8 cellular contexts compared by ENCODE assay signal in the genomic region with DNA sequence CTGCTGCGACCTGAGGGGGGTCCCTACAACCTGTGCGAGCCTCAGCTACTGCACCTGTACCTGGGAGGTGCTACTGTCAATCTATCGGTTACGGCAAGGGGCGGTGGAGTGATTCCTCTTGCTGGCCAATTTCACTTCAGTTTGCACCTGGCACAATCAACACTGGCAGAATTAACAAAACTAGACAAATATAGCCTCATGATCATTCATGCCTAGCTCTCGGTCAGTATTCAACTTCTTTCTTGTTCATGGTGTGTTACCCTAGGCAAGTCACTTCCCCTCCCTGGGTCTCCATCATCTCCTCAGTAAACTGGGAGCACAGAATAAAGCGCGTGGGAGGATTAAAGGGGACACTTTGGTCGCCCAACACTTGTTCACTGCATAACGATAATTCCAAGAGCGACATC. TPM values are rescaled to one million over a fixed set of nuclear protein-coding genes. Genes with fewer than 3 reads are reported as not detected.
DNase-seq lines count a peak whose midpoint lies in the region; ATAC-seq lines count a peak whose summit lies in the region.

No MANE protein-coding gene starts in this region.

- WGBS in right cardiac atrium, result 16% methylated on average over 11 of the region's 11 CpGs

- H3K36me3 Mint-ChIP-seq in activated naive CD4-positive, alpha-beta T cell treated with anti-CD3 and anti-CD28 coated beads, Interleukin-2, amount 10 ng/mL, durations not matched to agents 7 days and 5 days, result peaks cover 42% of the 10 kb centered on the region
- H3K36me3 Mint-ChIP-seq in T-helper 17 cell (ENCODE audit: low read depth), result peaks cover 4% of the 10 kb centered on the region
- H3K36me3 Mint-ChIP-seq in stimulated activated memory B cell treated with anti-CD40 and anti-IgM and Interleukin-4, amounts not matched to agents 10 μg/mL and 1 μg/mL and 100 μg/mL, for 72 hours, result peaks cover 33% of the 10 kb centered on the region

- H3K4me3 ChIP-seq in right cardiac atrium (ENCODE audit: low read length), result peak overlapping the region; percentile 59

- CTCF ChIA-PET in activated naive CD4-positive, alpha-beta T cell treated with anti-CD3 and anti-CD28 coated beads, Interleukin-2, amount 10 ng/mL, durations not matched to agents 7 days and 5 days (lab: Charles Lee), result interaction anchor here (0.6 to 1.9 kb wide), 3 partner anchors 109 to 208 kb away, joined by 3 to 7 read pairs (median 3); no protein-coding TSS in a partner anchor

- peak overlapping the region; percentile 81 for H3K27ac ChIP-seq in right cardiac atrium (ENCODE audit: low read length)

- no peaks in the 10 kb centered on the region for H3K9me3 ChIP-seq in T-helper 17 cell (ENCODE audit: control insufficient read depth, low read length, poor library complexity, severe bottlenecking)
- no peaks in the 10 kb centered on the region for H3K9me3 ChIP-seq in right cardiac atrium (ENCODE audit: control insufficient read depth, low read length)

- no peak for DNase-seq in activated naive CD4-positive, alpha-beta T cell treated with anti-CD3 and anti-CD28 coated beads, Interleukin-2, amount 10 ng/mL, durations not matched to agents 7 days and 5 days
- DNase-seq in activated naive CD4-positive, alpha-beta T cell treated with Interleukin-2 at 50 U/mL for 16 hours, result no peak
- no peak for DNase-seq in T-helper 17 cell
- no peak for DNase-seq in right cardiac atrium
- DNase-seq in mesenteric fat pad (ENCODE audit: low spot score), result no peak
- no peak for DNase-seq in globus pallidus (ENCODE audit: low spot score)

- no peaks in the 10 kb centered on the region for H3K27me3 Mint-ChIP-seq in activated naive CD4-positive, alpha-beta T cell treated with anti-CD3 and anti-CD28 coated beads, Interleukin-2, amount 10 ng/mL, durations not matched to agents 7 days and 5 days
- H3K27me3 Mint-ChIP-seq in T-helper 17 cell, result no peaks in the 10 kb centered on the region
- H3K27me3 Mint-ChIP-seq in stimulated activated memory B cell treated with anti-CD40 and anti-IgM and Interleukin-4, amounts not matched to agents 10 μg/mL and 1 μg/mL and 100 μg/mL, for 72 hours, result no peaks in the 10 kb centered on the region

- H3K4me1 ChIP-seq in right cardiac atrium (ENCODE audit: control insufficient read depth, insufficient read depth, low read length), result peaks cover 13% of the 10 kb centered on the region

- peak overlapping the region; percentile 99 for H3K4me3 Mint-ChIP-seq in activated naive CD4-positive, alpha-beta T cell treated with anti-CD3 and anti-CD28 coated beads, Interleukin-2, amount 10 ng/mL, durations not matched to agents 7 days and 5 days
- peak overlapping the region; percentile 99 for H3K4me3 Mint-ChIP-seq in T-helper 17 cell
- H3K4me3 Mint-ChIP-seq in stimulated activated memory B cell treated with anti-CD40 and anti-IgM and Interleukin-4, amounts not matched to agents 10 μg/mL and 1 μg/mL and 100 μg/mL, for 72 hours, result peak overlapping the region; percentile 98

- no peaks in the 10 kb centered on the region for H3K9me3 Mint-ChIP-seq in activated naive CD4-positive, alpha-beta T cell treated with anti-CD3 and anti-CD28 coated beads, Interleukin-2, amount 10 ng/mL, durations not matched to agents 7 days and 5 days
- H3K9me3 Mint-ChIP-seq in stimulated activated memory B cell treated with anti-CD40 and anti-IgM and Interleukin-4, amounts not matched to agents 10 μg/mL and 1 μg/mL and 100 μg/mL, for 72 hours, result no peaks in the 10 kb centered on the region

- no peaks in the 10 kb centered on the region for H3K27me3 ChIP-seq in right cardiac atrium (ENCODE audit: control insufficient read depth, insufficient read depth)

- ATAC-seq in T-helper 17 cell (no peak), right cardiac atrium (no peak), GM19035 (IDR thresholded peaks at IDR 0.05; ENCODE audit: unreplicated experiment) (no peak)
- ATAC-seq in stimulated activated memory B cell treated with anti-CD40 and anti-IgM and Interleukin-4, amounts not matched to agents 10 μg/mL and 1 μg/mL and 100 μg/mL, for 72 hours, result peak; percentile 1

- peak overlapping the region; percentile 98 for H3K27ac Mint-ChIP-seq in activated naive CD4-positive, alpha-beta T cell treated with anti-CD3 and anti-CD28 coated beads, Interleukin-2, amount 10 ng/mL, durations not matched to agents 7 days and 5 days
- peak overlapping the region; percentile 95 for H3K27ac Mint-ChIP-seq in T-helper 17 cell
- peak overlapping the region; percentile 88 for H3K27ac Mint-ChIP-seq in stimulated activated memory B cell treated with anti-CD40 and anti-IgM and Interleukin-4, amounts not matched to agents 10 μg/mL and 1 μg/mL and 100 μg/mL, for 72 hours

- intact Hi-C loops in right cardiac atrium (cut with DNase I), result loop anchor here (5.0 to 10.0 kb wide), 4 partner anchors 58 to 70 kb away; no protein-coding TSS in a partner anchor

- H3K4me1 Mint-ChIP-seq in activated naive CD4-positive, alpha-beta T cell treated with anti-CD3 and anti-CD28 coated beads, Interleukin-2, amount 10 ng/mL, durations not matched to agents 7 days and 5 days, result peaks cover 66% of the 10 kb centered on the region
- H3K4me1 Mint-ChIP-seq in T-helper 17 cell, result peaks cover 51% of the 10 kb centered on the region
- H3K4me1 Mint-ChIP-seq in stimulated activated memory B cell treated with anti-CD40 and anti-IgM and Interleukin-4, amounts not matched to agents 10 μg/mL and 1 μg/mL and 100 μg/mL, for 72 hours, result peaks cover 73% of the 10 kb centered on the region

RNA-seq across cellular contexts. Expression of a gene that starts 0.6 kb away (rescaled TPM):
- total RNA-seq in T-helper 17 cell (10 to 100 TPM; 18.4 to 26.2 TPM), right cardiac atrium (1 to 10 TPM; 3.3 to 6.1 (median 5.6) TPM), mesenteric fat pad (7.2 TPM)
- polyA plus RNA-seq in right cardiac atrium, result 4.7 TPM

RNA-seq across cellular contexts. Expression of a gene that starts 0.9 kb away (rescaled TPM):
- total RNA-seq in T-helper 17 cell, result 100 to 1,000 TPM; 202 to 220 TPM
- total RNA-seq in right cardiac atrium, result 10 to 100 TPM; 31.5 to 42.1 (median 36.6) TPM
- 30.0 TPM for polyA plus RNA-seq in right cardiac atrium
- 103 TPM for total RNA-seq in mesenteric fat pad

RNA-seq across cellular contexts. Expression of a gene that starts 48.0 kb away (rescaled TPM):
- 1 to 10 TPM; 1.1 to 3.3 TPM for total RNA-seq in T-helper 17 cell
- 10 to 100 TPM in 1 of 4 donors, 1 to 10 TPM in 3; 2.4 to 11.8 (median 8.0) TPM for total RNA-seq in right cardiac atrium
- polyA plus RNA-seq in right cardiac atrium, result 19.7 TPM
- 8.4 TPM for total RNA-seq in mesenteric fat pad
